In genomic region chr2:159712194-159712928, GRCh38 we compare ENCODE assay signal across 8 cellular contexts.
A peak's percentile ranks its signal among the peaks of the same experiment; 100 is the strongest.
DNase-seq lines count a peak whose midpoint lies in the region; ATAC-seq lines count a peak whose summit lies in the region.

TSS of gene MARCHF7 (plus strand) at chr2:159712506. CDS start at chr2:159729023, 16,517 bp downstream.

- H3K9me3 Mint-ChIP-seq in memory B cell = no peaks in the 10 kb centered on the region

- H3K4me1 ChIP-seq in effector memory CD4-positive, alpha-beta T cell (ENCODE audit: control insufficient read depth, insufficient read depth, low read length, poor library complexity, severe bottlenecking) = peaks cover 20% of the 10 kb centered on the region

- H3K4me3 ChIP-seq in effector memory CD4-positive, alpha-beta T cell (ENCODE audit: insufficient read depth, low read depth, low read length, poor library complexity, severe bottlenecking) = peak within 1 kb of the TSS; percentile 94

- ATAC-seq in GM19468 (IDR thresholded peaks at IDR 0.05; ENCODE audit: extremely low read depth, unreplicated experiment) (peak; percentile 89), memory B cell (ENCODE audit: low read depth) (peak; percentile 87)

- H3K36me3 Mint-ChIP-seq in memory B cell = peaks cover 12% of the 10 kb centered on the region

- no peaks in the 10 kb centered on the region for H3K27me3 Mint-ChIP-seq in memory B cell

- DNase-seq in COLO668 (lab: John Stamatoyannopoulos, UW; ENCODE audit: unreplicated experiment) = peak; percentile 97
- peak; percentile 70 for DNase-seq in HS-5 (ENCODE audit: low read depth)
- peak; percentile 83 for DNase-seq in NK-92 (lab: John Stamatoyannopoulos, UW; ENCODE audit: unreplicated experiment)
- peak; percentile 99 for DNase-seq in activated CD8-positive, alpha-beta memory T cell treated with anti-CD3 and anti-CD28 coated beads for 24 hours
- peak; percentile 91 to 95 (median 94) for DNase-seq in effector memory CD4-positive, alpha-beta T cell
- DNase-seq in memory B cell (ENCODE audit: low spot score in 2 of 2) = peak; percentile 98 to 99
- DNase-seq in stimulated activated CD8-positive, alpha-beta memory T cell treated with anti-CD3 and anti-CD28 coated beads, Interleukin-12 subunit alpha, Interleukin-12 subunit beta, amount 100 ng/mL, for 24 hours (ENCODE audit: extremely low read depth) = peak; percentile 95

- H3K27ac ChIP-seq in effector memory CD4-positive, alpha-beta T cell (ENCODE audit: insufficient read depth, low read length, poor library complexity, severe bottlenecking) = peak within 1 kb of the TSS; percentile 95

- peaks cover 19% of the 10 kb centered on the region for H3K36me3 ChIP-seq in effector memory CD4-positive, alpha-beta T cell (ENCODE audit: control insufficient read depth, insufficient read depth, low read length)

- H3K4me3 Mint-ChIP-seq in memory B cell = peak within 1 kb of the TSS; percentile 99

- H3K27me3 ChIP-seq in effector memory CD4-positive, alpha-beta T cell (replicated peaks; ENCODE audit: control insufficient read depth, insufficient read depth, low read length, poor library complexity, severe bottlenecking) = no peaks in the 10 kb centered on the region

- peak within 1 kb of the TSS; percentile 98 for H3K27ac Mint-ChIP-seq in memory B cell

- peaks cover 17% of the 10 kb centered on the region for H3K4me1 Mint-ChIP-seq in memory B cell

- H3K9me3 ChIP-seq in effector memory CD4-positive, alpha-beta T cell (ENCODE audit: control insufficient read depth, low read length) = no peaks in the 10 kb centered on the region

Comparison
In these comparisons a context has a peak if more than half of its experiments do, and no peak if none do; other contexts are left out.
1. Peak in every context shown above with its lines: DNase-seq, ATAC-seq, H3K4me3 ChIP-seq and H3K27ac ChIP-seq.